ENCODE assay signal across 23 cellular contexts in genomic region chr15:59993041-59993750, GRCh38. TPM values are rescaled to one million over a fixed set of nuclear protein-coding genes. Genes with fewer than 3 reads are reported as not detected.
"Had no signal": no experiment of that assay in that cellular context is flagged by ENCODE, and none has a peak within 500 bp of the region (broad histone marks: within the 10 kb centered on the region; RNA-seq: fewer than 3 reads in every experiment).

No MANE protein-coding gene starts in this region.

- H3K4me3 Mint-ChIP-seq: activated naive CD4-positive, alpha-beta T cell treated with anti-CD3 and anti-CD28 coated beads, Interleukin-2, amount 10 ng/mL, durations not matched to agents 7 days and 5 days; naive thymus-derived CD8-positive, alpha-beta T cell; stimulated activated effector memory CD8-positive, alpha-beta T cell treated with anti-CD3 and anti-CD28 coated beads, Interleukin-12 subunit alpha, Interleukin-12 subunit beta, amount 100 ng/mL, for 72 hours had no signal

- ATAC-seq: left cardiac atrium; naive thymus-derived CD8-positive, alpha-beta T cell; stimulated activated effector memory CD8-positive, alpha-beta T cell treated with anti-CD3 and anti-CD28 coated beads, Interleukin-12 subunit alpha, Interleukin-12 subunit beta, amount 100 ng/mL, for 72 hours had no signal

- H3K36me3 Mint-ChIP-seq: stimulated activated effector memory CD8-positive, alpha-beta T cell treated with anti-CD3 and anti-CD28 coated beads, Interleukin-12 subunit alpha, Interleukin-12 subunit beta, amount 100 ng/mL, for 72 hours had no signal

- H3K79me2 ChIP-seq: parathyroid adenoma had no signal

- H3K9me3 ChIP-seq: breast epithelium, neutrophil, sigmoid colon, thoracic aorta, upper lobe of left lung had no signal

- H3K9ac ChIP-seq: parathyroid adenoma had no signal

- H3K27ac ChIP-seq: breast epithelium, coronary artery, neutrophil, parathyroid adenoma, sigmoid colon, thoracic aorta, upper lobe of left lung had no signal

- H3K4me1 ChIP-seq: breast epithelium, parathyroid adenoma had no signal

- H2AFZ ChIP-seq: parathyroid adenoma had no signal

- H3K36me3 ChIP-seq: breast epithelium, neutrophil, sigmoid colon, thoracic aorta, upper lobe of left lung had no signal

- H3K4me3 ChIP-seq: breast epithelium, coronary artery, sigmoid colon, thoracic aorta, upper lobe of left lung had no signal

- H3K9me3 Mint-ChIP-seq: activated CD4-positive, alpha-beta T cell treated with anti-CD3 and anti-CD28 coated beads, Interleukin-2, amount 10 ng/mL, durations not matched to agents 24 days and 14 days; activated naive CD4-positive, alpha-beta T cell treated with anti-CD3 and anti-CD28 coated beads, Interleukin-2, amount 10 ng/mL, durations not matched to agents 7 days and 5 days; stimulated activated effector memory CD8-positive, alpha-beta T cell treated with anti-CD3 and anti-CD28 coated beads, Interleukin-12 subunit alpha, Interleukin-12 subunit beta, amount 100 ng/mL, for 72 hours; T-helper 2 cell treated with Interferon-gamma antibody and Interleukin-4, amounts not matched to agents 5 μg/mL and 100 μg/mL, for 36 hours had no signal

- FAIRE-seq: astrocyte, endometrium had no signal

- DNase-seq: activated CD8-positive, alpha-beta memory T cell treated with anti-CD3 and anti-CD28 coated beads for 24 hours; activated effector memory CD4-positive, alpha-beta T cell treated with Interleukin-2 at 50 U/mL for 16 hours; activated naive CD4-positive, alpha-beta T cell treated with anti-CD3 and anti-CD28 coated beads, Interleukin-2, amount 10 ng/mL, durations not matched to agents 7 days and 5 days; erythroblast; foreskin melanocyte; left cardiac atrium; naive thymus-derived CD8-positive, alpha-beta T cell; sigmoid colon; stimulated activated CD4-positive, alpha-beta T cell treated with anti-CD3 and anti-CD28 coated beads, Interleukin-4, amount 100 ng/mL, for 24 hours had no signal

- H3K27ac Mint-ChIP-seq: activated CD4-positive, alpha-beta T cell treated with anti-CD3 and anti-CD28 coated beads, Interleukin-2, amount 10 ng/mL, durations not matched to agents 24 days and 14 days; activated naive CD4-positive, alpha-beta T cell treated with anti-CD3 and anti-CD28 coated beads, Interleukin-2, amount 10 ng/mL, durations not matched to agents 7 days and 5 days; stimulated activated effector memory CD8-positive, alpha-beta T cell treated with anti-CD3 and anti-CD28 coated beads, Interleukin-12 subunit alpha, Interleukin-12 subunit beta, amount 100 ng/mL, for 72 hours; T-helper 2 cell treated with Interferon-gamma antibody and Interleukin-4, amounts not matched to agents 5 μg/mL and 100 μg/mL, for 36 hours had no signal

RNA-seq across cellular contexts. Expression of gene FOXB1, which starts 10.9 kb away (rescaled TPM):
- total RNA-seq: breast epithelium, left cardiac atrium, lower leg skin, mesenteric fat pad, sigmoid colon, thoracic aorta, upper lobe of left lung had no signal
- polyA plus RNA-seq: adipose tissue had no signal
